Comparison of ENCODE assay signal across 13 cellular contexts in genomic region chr2:1081411-1082225, GRCh38.
DNase-seq lines count a peak whose midpoint lies in the region; ATAC-seq and TF ChIP-seq lines count a peak whose summit lies in the region.
"Had no signal": no experiment of that assay in that cellular context is flagged by ENCODE, and none has a peak within 500 bp of the region (broad histone marks: within the 10 kb centered on the region; RNA-seq: fewer than 3 reads in every experiment).

No MANE protein-coding gene starts in this region.

- CTCF ChIA-PET in CD4-positive, alpha-beta memory T cell (lab: Charles Lee; ENCODE audit: partially characterized antibody), result no interaction called here

- DNase-seq in Right ventricle myocardium superior, result peak; percentile 76
- DNase-seq in cardiac septum (ENCODE audit: low spot score), result no peak
- DNase-seq in dermis microvascular lymphatic vessel endothelial cell (ENCODE audit: low read depth in 2 of 2), result peak; percentile 4 to 27
- no peak for DNase-seq in left lung
- no peak for DNase-seq in type B pancreatic cell (ENCODE audit: extremely low spot score, unreplicated experiment)
- no peak for DNase-seq in NCI-H2081 treated with DMSO at 0.1 percent for 48 hours (lab: John Stamatoyannopoulos, UW)
- no peak for DNase-seq in CD4-positive, alpha-beta memory T cell
- DNase-seq: DMS53, NCI-H1694, NCI-H69 had no signal

- no peaks in the 10 kb centered on the region for H3K4me1 ChIP-seq in left lung
- no peaks in the 10 kb centered on the region for H3K4me1 ChIP-seq in CD4-positive, alpha-beta memory T cell (ENCODE audit: insufficient read depth, low read length)
- H3K4me1 ChIP-seq: upper lobe of left lung had no signal

- H3K4me3 Mint-ChIP-seq in type B pancreatic cell, result no peak overlapping the region
- H3K4me3 Mint-ChIP-seq in CD4-positive, alpha-beta memory T cell, result no peak overlapping the region
- H3K4me3 Mint-ChIP-seq: IgD-negative memory B cell had no signal

- no peak overlapping the region for H3K4me3 ChIP-seq in left lung
- no peak overlapping the region for H3K4me3 ChIP-seq in CD4-positive, alpha-beta memory T cell (ENCODE audit: low read length in 2 of 2)
- H3K4me3 ChIP-seq: upper lobe of left lung had no signal

- H3K27ac Mint-ChIP-seq in type B pancreatic cell, result no peak overlapping the region
- no peak overlapping the region for H3K27ac Mint-ChIP-seq in CD4-positive, alpha-beta memory T cell
- H3K27ac Mint-ChIP-seq: IgD-negative memory B cell had no signal

- H3K36me3 Mint-ChIP-seq in type B pancreatic cell, result no peaks in the 10 kb centered on the region
- H3K36me3 Mint-ChIP-seq in CD4-positive, alpha-beta memory T cell, result no peaks in the 10 kb centered on the region
- H3K36me3 Mint-ChIP-seq: IgD-negative memory B cell had no signal

- H3K9me3 ChIP-seq in left lung, result no peaks in the 10 kb centered on the region
- H3K9me3 ChIP-seq in CD4-positive, alpha-beta memory T cell (ENCODE audit: control insufficient read depth in 1 of 2, low read length in 2 of 2), result no peaks in the 10 kb centered on the region
- H3K9me3 ChIP-seq: upper lobe of left lung had no signal

- peaks cover 9% of the 10 kb centered on the region for H3K27me3 Mint-ChIP-seq in type B pancreatic cell
- peaks cover 2% of the 10 kb centered on the region in 2 donors for H3K27me3 Mint-ChIP-seq in CD4-positive, alpha-beta memory T cell

- peak; percentile 68 for ATAC-seq in Right ventricle myocardium superior (ENCODE audit: poor library complexity)
- ATAC-seq in left lung, result peak; percentile 39
- no peak for ATAC-seq in GM21423 (IDR thresholded peaks at IDR 0.05; ENCODE audit: unreplicated experiment)

- POLR2A ChIA-PET in CD4-positive, alpha-beta memory T cell (lab: Charles Lee; ENCODE audit: partially characterized antibody), result no interaction called here

- no peaks in the 10 kb centered on the region for H3K27me3 ChIP-seq in left lung
- H3K27me3 ChIP-seq in CD4-positive, alpha-beta memory T cell (ENCODE audit: insufficient read depth, low read length), result no peaks in the 10 kb centered on the region
- H3K27me3 ChIP-seq: upper lobe of left lung had no signal

- peaks cover 10% of the 10 kb centered on the region for H3K4me1 Mint-ChIP-seq in type B pancreatic cell (ENCODE audit: unreplicated experiment)
- no peaks in the 10 kb centered on the region for H3K4me1 Mint-ChIP-seq in CD4-positive, alpha-beta memory T cell
- H3K4me1 Mint-ChIP-seq: IgD-negative memory B cell had no signal

- H3K9me3 Mint-ChIP-seq in type B pancreatic cell, result no peaks in the 10 kb centered on the region
- no peaks in the 10 kb centered on the region for H3K9me3 Mint-ChIP-seq in CD4-positive, alpha-beta memory T cell
- H3K9me3 Mint-ChIP-seq: IgD-negative memory B cell had no signal

- H3K36me3 ChIP-seq in left lung, result no peaks in the 10 kb centered on the region
- H3K36me3 ChIP-seq in CD4-positive, alpha-beta memory T cell (ENCODE audit: insufficient read depth, low read length), result no peaks in the 10 kb centered on the region
- H3K36me3 ChIP-seq: upper lobe of left lung had no signal

- TF ChIP-seq CTCF in left lung (IDR thresholded peaks at IDR 0.05) (no peak), type B pancreatic cell (conservative IDR thresholded peaks at IDR 0.05) (no peak)

- no peak overlapping the region for H3K27ac ChIP-seq in left lung
- no peak overlapping the region for H3K27ac ChIP-seq in CD4-positive, alpha-beta memory T cell (ENCODE audit: low read depth, low read length)
- H3K27ac ChIP-seq: upper lobe of left lung had no signal

- intact Hi-C loops in Right ventricle myocardium superior (cut with DNase I) (no loop called here), cardiac septum (cut with DNase I) (no loop called here), left lung (cut with DNase I) (no loop called here)
- intact Hi-C loops in CD4-positive, alpha-beta memory T cell (cut with micrococcal nuclease), result no loop called here

Comparison
In these comparisons a context has a peak if more than half of its experiments do, and no peak if none do; other contexts are left out.
1. DNase-seq: peak in Right ventricle myocardium superior (single experiment) and dermis microvascular lymphatic vessel endothelial cell (2 of 2); none in cardiac septum (single experiment), left lung (0 of 2), type B pancreatic cell (single experiment), NCI-H2081 treated with DMSO at 0.1 percent for 48 hours (single experiment) and CD4-positive, alpha-beta memory T cell (0 of 5).